22 cellular contexts compared by ENCODE assay signal in genomic region chr6:106199998-106200397, GRCh38.
A peak's percentile ranks its signal among the peaks of the same experiment; 100 is the strongest.
DNase-seq lines count a peak whose midpoint lies in the region; ATAC-seq, FAIRE-seq and TF ChIP-seq lines count a peak whose summit lies in the region.
"Had no signal": no experiment of that assay in that cellular context is flagged by ENCODE, and none has a peak within 500 bp of the region (broad histone marks: within the 10 kb centered on the region; RNA-seq: fewer than 3 reads in every experiment).

No MANE protein-coding gene starts in this region.

- no peak overlapping the region for H3K4me3 Mint-ChIP-seq in T-helper 1 cell treated with Interleukin-12 subunit alpha and Interleukin-12 subunit beta and Interleukin-4 antibody, amounts not matched to agents 30 μg/mL and 1 μg/mL, for 36 hours
- H3K4me3 Mint-ChIP-seq: activated CD4-positive, alpha-beta T cell treated with anti-CD3 and anti-CD28 coated beads, Interleukin-2, amount 10 ng/mL, durations not matched to agents 24 days and 14 days; IgD-negative memory B cell; neural progenitor cell; T-cell had no signal

- TF ChIP-seq CTCF in SK-N-SH (IDR thresholded peaks at IDR 0.05) = no peak

- H3K36me3 Mint-ChIP-seq in T-helper 1 cell treated with Interleukin-12 subunit alpha and Interleukin-12 subunit beta and Interleukin-4 antibody, amounts not matched to agents 30 μg/mL and 1 μg/mL, for 36 hours (ENCODE audit: low read depth) = peaks cover 45% of the 10 kb centered on the region

- no peak overlapping the region for H3K9ac ChIP-seq in SK-N-SH
- H3K9ac ChIP-seq: neural progenitor cell had no signal

- no peaks in the 10 kb centered on the region for H3K9me2 ChIP-seq in SK-N-SH

- no peaks in the 10 kb centered on the region for H3K27me3 ChIP-seq in SK-N-SH (ENCODE audit: insufficient read depth)
- H3K27me3 ChIP-seq: gastrocnemius medialis, left lung, neural progenitor cell had no signal

- POLR2A ChIA-PET in SK-N-SH (lab: Yijun Ruan, JAX) = no interaction called here

- CTCF ChIA-PET in SK-N-SH (lab: Yijun Ruan, JAX) = no interaction called here

- FAIRE-seq in HTR-8/SVneo (lab: Jason Lieb, UNC) = no peak
- FAIRE-seq: H1 had no signal

- in situ Hi-C loops in G401 (cut with HindIII; ENCODE audit: low sequenced_read_pairs) = no loop called here

- H3K4me3 ChIP-seq in SK-N-SH (ENCODE audit: low read depth in 2 of 2, low read length in 1 of 2) = no peak overlapping the region
- H3K4me3 ChIP-seq: gastrocnemius medialis, left lung, neural progenitor cell, thoracic aorta had no signal

- H3K9me3 ChIP-seq in SK-N-SH = no peaks in the 10 kb centered on the region
- H3K9me3 ChIP-seq: gastrocnemius medialis, left lung, thoracic aorta had no signal

- 93% methylated on average over 1 of the region's 1 CpG for WGBS in SK-N-SH (ENCODE audit: low lambda C conversion rate)

- 0 out of 4 replicates have a peak, but pooled peaks cover 0 to under 1% of the 10 kb centered on the region in 2 experiments for H3K4me1 ChIP-seq in SK-N-SH (ENCODE audit: control insufficient read depth in 1 of 2, insufficient read depth in 2 of 2, low read depth in 1 of 2, low read length in 1 of 2)
- H3K4me1 ChIP-seq: gastrocnemius medialis had no signal

- peaks cover 12% of the 10 kb centered on the region for H3K9me3 Mint-ChIP-seq in T-helper 1 cell treated with Interleukin-12 subunit alpha and Interleukin-12 subunit beta and Interleukin-4 antibody, amounts not matched to agents 30 μg/mL and 1 μg/mL, for 36 hours
- H3K9me3 Mint-ChIP-seq: neural progenitor cell, T-cell had no signal

- DNase-seq in T-helper 1 cell (no peak), SK-N-SH (no peak), fibroblast of peridontal ligament (ENCODE audit: extremely low read depth) (peak; percentile 95), stromal cell of bone marrow (ENCODE audit: low read depth) (peak; percentile 76), HTR-8/SVneo (ENCODE audit: insufficient read length, low spot score) (no peak), G401 (ENCODE audit: low spot score) (no peak)
- DNase-seq: activated CD4-positive, alpha-beta T cell treated with anti-CD3 and anti-CD28 coated beads, Interleukin-2, amount 10 ng/mL, durations not matched to agents 24 days and 14 days; activated effector memory CD4-positive, alpha-beta T cell treated with anti-CD3 and anti-CD28 coated beads, Interleukin-2, amount 50 U/mL, for 16 hours; DMS153; gastrocnemius medialis; left lung; NCI-H187 treated with DMSO at 0.1 percent for 48 hours; NK-92 treated with Interleukin-12 subunit alpha and Interleukin-12 subunit beta, amount 100 ng/mL, for 24 hours; small intestine; T-cell had no signal

- H4K20me1 ChIP-seq in SK-N-SH (ENCODE audit: insufficient read depth) = no peaks in the 10 kb centered on the region

- H3K79me2 ChIP-seq in SK-N-SH (ENCODE audit: insufficient read depth) = peaks cover 3% of the 10 kb centered on the region

- peaks cover 42% of the 10 kb centered on the region for H3K4me1 Mint-ChIP-seq in T-helper 1 cell treated with Interleukin-12 subunit alpha and Interleukin-12 subunit beta and Interleukin-4 antibody, amounts not matched to agents 30 μg/mL and 1 μg/mL, for 36 hours (ENCODE audit: low read depth)

- H2AFZ ChIP-seq in SK-N-SH (ENCODE audit: low read depth) = no peak overlapping the region
- H2AFZ ChIP-seq: neural progenitor cell had no signal

- TF ChIP-seq EP300 in SK-N-SH (IDR thresholded peaks at IDR 0.05; ENCODE audit: borderline replicate concordance in 1 of 2, low read depth in 1 of 2, low read length in 1 of 2) = no peak

- peak overlapping the region in 1 of 2 experiments; percentile 68; a peak in 2 of 4 replicates for H3K27ac ChIP-seq in SK-N-SH (ENCODE audit: low read depth in 2 of 2, low read length in 1 of 2)
- H3K27ac ChIP-seq: 22Rv1, gastrocnemius medialis, left lung, neural progenitor cell, thoracic aorta had no signal

- no peaks in the 10 kb centered on the region for H3K27me3 Mint-ChIP-seq in T-helper 1 cell treated with Interleukin-12 subunit alpha and Interleukin-12 subunit beta and Interleukin-4 antibody, amounts not matched to agents 30 μg/mL and 1 μg/mL, for 36 hours (ENCODE audit: low read depth)
- H3K27me3 Mint-ChIP-seq: activated CD4-positive, alpha-beta T cell treated with anti-CD3 and anti-CD28 coated beads, Interleukin-2, amount 10 ng/mL, durations not matched to agents 24 days and 14 days; IgD-negative memory B cell; T-cell had no signal

- no peak overlapping the region for H3K4me2 ChIP-seq in SK-N-SH
- H3K4me2 ChIP-seq: neural progenitor cell had no signal

- H3K27ac Mint-ChIP-seq in T-helper 1 cell treated with Interleukin-12 subunit alpha and Interleukin-12 subunit beta and Interleukin-4 antibody, amounts not matched to agents 30 μg/mL and 1 μg/mL, for 36 hours = peak overlapping the region; percentile 18
- H3K27ac Mint-ChIP-seq: activated CD4-positive, alpha-beta T cell treated with anti-CD3 and anti-CD28 coated beads, Interleukin-2, amount 10 ng/mL, durations not matched to agents 24 days and 14 days; IgD-negative memory B cell; neural progenitor cell had no signal

- peaks cover 7 to 29% of the 10 kb centered on the region in 2 experiments for H3K36me3 ChIP-seq in SK-N-SH (replicated peaks in 1 of 2; ENCODE audit: control insufficient read depth in 1 of 2, insufficient read depth in 2 of 2, low read length in 1 of 2)
- H3K36me3 ChIP-seq: thoracic aorta had no signal

- peaks cover 16% of the 10 kb centered on the region for H3F3A ChIP-seq in SK-N-SH (replicated peaks; ENCODE audit: insufficient read depth)

- TF ChIP-seq RAD21 in SK-N-SH (IDR thresholded peaks at IDR 0.05; ENCODE audit: low read length) = no peak

- no peak for ATAC-seq in GM18511 (IDR thresholded peaks at IDR 0.05; ENCODE audit: unreplicated experiment)
- ATAC-seq: gastrocnemius medialis, left lung, T-cell had no signal

TF ChIP-seq in SK-N-SH, 30 proteins besides CTCF, POLR2A, EP300 and RAD21:
- TF ChIP-seq, protein P1, sequence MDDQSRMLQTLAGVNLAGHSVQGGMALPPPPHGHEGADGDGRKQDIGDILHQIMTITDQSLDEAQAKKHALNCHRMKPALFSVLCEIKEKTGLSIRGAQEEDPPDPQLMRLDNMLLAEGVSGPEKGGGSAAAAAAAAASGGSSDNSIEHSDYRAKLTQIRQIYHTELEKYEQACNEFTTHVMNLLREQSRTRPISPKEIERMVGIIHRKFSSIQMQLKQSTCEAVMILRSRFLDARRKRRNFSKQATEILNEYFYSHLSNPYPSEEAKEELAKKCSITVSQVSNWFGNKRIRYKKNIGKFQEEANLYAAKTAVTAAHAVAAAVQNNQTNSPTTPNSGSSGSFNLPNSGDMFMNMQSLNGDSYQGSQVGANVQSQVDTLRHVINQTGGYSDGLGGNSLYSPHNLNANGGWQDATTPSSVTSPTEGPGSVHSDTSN (IDR thresholded peaks at IDR 0.05) = 0 out of 2 replicates have a peak, but pooled peaks have one; percentile 9
- TF ChIP-seq JUND (IDR thresholded peaks at IDR 0.05) (0 out of 2 replicates have a peak, but pooled peaks have one; percentile 13), FOSL2 (IDR thresholded peaks at IDR 0.05; ENCODE audit: borderline replicate concordance, low read depth) (peak; percentile 47; the same call in 1 of the 2 replicates), SIN3A (IDR thresholded peaks at IDR 0.05; ENCODE audit: borderline replicate concordance, low read depth, low read length) (no peak)
- TF ChIP-seq, protein P2, sequence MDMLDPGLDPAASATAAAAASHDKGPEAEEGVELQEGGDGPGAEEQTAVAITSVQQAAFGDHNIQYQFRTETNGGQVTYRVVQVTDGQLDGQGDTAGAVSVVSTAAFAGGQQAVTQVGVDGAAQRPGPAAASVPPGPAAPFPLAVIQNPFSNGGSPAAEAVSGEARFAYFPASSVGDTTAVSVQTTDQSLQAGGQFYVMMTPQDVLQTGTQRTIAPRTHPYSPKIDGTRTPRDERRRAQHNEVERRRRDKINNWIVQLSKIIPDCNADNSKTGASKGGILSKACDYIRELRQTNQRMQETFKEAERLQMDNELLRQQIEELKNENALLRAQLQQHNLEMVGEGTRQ (IDR thresholded peaks at IDR 0.05; ENCODE audit: borderline replicate concordance, low read depth, low read length) = no peak

Comparison
In these comparisons a context has a peak if more than half of its experiments do, and no peak if none do; other contexts are left out.
1. DNase-seq: peak in fibroblast of peridontal ligament (single experiment) and stromal cell of bone marrow (single experiment); none in T-helper 1 cell (0 of 5), SK-N-SH (single experiment), HTR-8/SVneo (single experiment) and G401 (single experiment).